ENCODE assay signal across 8 cellular contexts in the genomic region with DNA sequence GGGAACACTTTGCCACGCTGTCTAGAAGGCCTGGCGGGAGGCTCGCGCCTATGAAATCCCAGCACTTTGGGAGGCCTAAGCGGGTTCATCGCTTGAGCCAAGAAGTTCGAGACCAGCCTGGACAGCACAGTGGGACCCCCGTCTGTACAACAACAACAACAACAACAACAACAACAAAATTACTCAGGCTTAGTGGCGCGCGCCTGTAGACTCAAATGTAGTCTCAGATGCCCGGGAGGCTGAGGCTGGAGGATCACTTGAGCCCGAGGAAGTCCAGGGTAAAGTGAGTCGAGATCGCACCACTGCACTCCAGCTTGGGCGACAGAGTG. TPM values are rescaled to one million over a fixed set of nuclear protein-coding genes. Genes with fewer than 3 reads are reported as not detected.
A peak's percentile ranks its signal among the peaks of the same experiment; 100 is the strongest.
DNase-seq lines count a peak whose midpoint lies in the region; ATAC-seq and TF ChIP-seq lines count a peak whose summit lies in the region.

No MANE protein-coding gene starts in this region.

- DNase-seq in Panc1 (ENCODE audit: low read depth, low spot score) (no peak), fibroblast of villous mesenchyme (ENCODE audit: low read depth) (no peak), gastrocnemius medialis (no peak), ureter (ENCODE audit: low spot score) (no peak), NCI-H82 (lab: John Stamatoyannopoulos, UW) (no peak), HT-29 (ENCODE audit: low spot score) (no peak)

- BruUV-seq in Panc1 (replicated peaks; lab: Mats Ljungman, UMichigan) = no TSS peak

- peak; percentile 10 for ATAC-seq in GM18505 (IDR thresholded peaks at IDR 0.05; ENCODE audit: unreplicated experiment)
- no peak for ATAC-seq in Panc1
- peak in 1 of 2 donors; percentile 44 for ATAC-seq in gastrocnemius medialis
- ATAC-seq in GM21423 (IDR thresholded peaks at IDR 0.05; ENCODE audit: unreplicated experiment) = no peak

- H3K27me3 ChIP-seq in Panc1 (ENCODE audit: control insufficient read depth, insufficient read depth, low read length) = no peaks in the 10 kb centered on the region
- peaks cover 28 to 47% (median 32%) of the 10 kb centered on the region in 3 donors for H3K27me3 ChIP-seq in gastrocnemius medialis

- H3K36me3 ChIP-seq in Panc1 (ENCODE audit: control insufficient read depth, insufficient read depth, low read length) (0 out of 2 replicates have a peak, but pooled peaks cover 5% of the 10 kb centered on the region), gastrocnemius medialis (no peaks in the 10 kb centered on the region)

- TF ChIP-seq POLR2A in GM18505 (IDR thresholded peaks at IDR 0.05; ENCODE audit: borderline replicate concordance, extremely low read depth, insufficient read depth, insufficient read length) (no peak), gastrocnemius medialis (IDR thresholded peaks at IDR 0.05) (no peak)

- CTCF ChIA-PET in Panc1 (lab: Charles Lee) = no interaction called here

- intact Hi-C loops in Panc1 (cut with micrococcal nuclease; ENCODE audit: unreplicated experiment) (no loop called here), gastrocnemius medialis (cut with DNase I; ENCODE audit: low total_unique reads) (no loop called here)

- in situ Hi-C loops in Panc1 (cut with HindIII; ENCODE audit: low pct_unique_long_range_greater_than_20kb, low sequenced_read_pairs) (no loop called here), gastrocnemius medialis (cut with MboI; ENCODE audit: low sequenced_read_pairs in 4 of 4) (loop anchor here in 1 of 4 donors (25.0 kb wide), 1 partner anchor 88 kb away; a partner anchor contains a TSS)

- H3K4me3 ChIP-seq in Panc1 (ENCODE audit: low read depth in 2 of 2, low read length in 2 of 2) (peak overlapping the region; percentile 66 to 84), fibroblast of villous mesenchyme (ENCODE audit: low read depth, low read length) (peak overlapping the region; percentile 64), gastrocnemius medialis (peak overlapping the region in 3 of 4 donors; percentile 58 to 74 (median 62))

- H3K9me3 ChIP-seq in Panc1 (ENCODE audit: control insufficient read depth, insufficient read depth, low read depth, low read length) (no peaks in the 10 kb centered on the region), gastrocnemius medialis (no peaks in the 10 kb centered on the region)

- H3K27ac ChIP-seq in Panc1 (ENCODE audit: low read length) (peak overlapping the region; percentile 82), gastrocnemius medialis (no peak overlapping the region)

- POLR2A ChIA-PET in Panc1 (lab: Charles Lee) = interaction anchor here (0.8 to 1.9 kb wide), 2 partner anchors 15 to 16 kb away, joined by 3 to 6 read pairs; no protein-coding TSS in a partner anchor

- TF ChIP-seq CTCF in Panc1 (IDR thresholded peaks at IDR 0.05) = no peak
- TF ChIP-seq CTCF in fibroblast of villous mesenchyme (IDR thresholded peaks at IDR 0.05; ENCODE audit: insufficient read depth, low read depth, low read length) = no peak
- TF ChIP-seq CTCF in gastrocnemius medialis (IDR thresholded peaks at IDR 0.05 in 4 of 5, conservative IDR thresholded peaks at IDR 0.05 in 1 of 5) = no peak

- H3K4me1 ChIP-seq in Panc1 (ENCODE audit: control insufficient read depth, insufficient read depth, low read length) (peaks cover 5% of the 10 kb centered on the region), gastrocnemius medialis (peaks cover 3 to 5% of the 10 kb centered on the region in 2 donors)

RNA-seq across cellular contexts. Expression of a gene that starts 0.3 kb away (rescaled TPM):
- total RNA-seq in Panc1 (2021; ENCODE audit: unreplicated experiment) (56.5 TPM), fibroblast of villous mesenchyme (1.6 and 2.6 TPM in 2 replicates), gastrocnemius medialis (1 to 10 TPM in 1 of 4 donors, under 1 TPM in 3; 0.05 to 1.2 (median 0.32) TPM), ureter (7.9 TPM)
- 21.0 TPM for polyA plus RNA-seq in Panc1 (2012; ENCODE audit: insufficient read length)
- not detected in 2 replicates for total RNA-seq in HT-29 (2014; rRNA removed; shearing (Covaris generic))

RNA-seq across cellular contexts. Expression of a gene that starts 16.6 kb away (rescaled TPM):
- total RNA-seq in Panc1 (2021; ENCODE audit: unreplicated experiment) (35.2 TPM), fibroblast of villous mesenchyme (30.6 and 47.9 TPM in 2 replicates), gastrocnemius medialis (1 to 10 TPM in 2 of 4 donors, under 1 TPM in 2; 0.76 to 2.2 (median 1.3) TPM), ureter (15.5 TPM)
- 10.7 TPM for polyA plus RNA-seq in Panc1 (2012; ENCODE audit: insufficient read length)
- total RNA-seq in HT-29 (2014; rRNA removed; shearing (Covaris generic)) = not detected in 2 replicates
